ENCODE assay signal across 16 cellular contexts in genomic region chr3:17969244-17969643, GRCh38.
DNase-seq lines count a peak whose midpoint lies in the region; TF ChIP-seq lines count a peak whose summit lies in the region.
"Had no signal": no experiment of that assay in that cellular context is flagged by ENCODE, and none has a peak within 500 bp of the region (broad histone marks: within the 10 kb centered on the region; RNA-seq: fewer than 3 reads in every experiment).

No MANE protein-coding gene starts in this region.

- DNase-seq in OCI-LY7 (ENCODE audit: low spot score) (no peak), mesenchymal stem cell (no peak), NCI-H2107 treated with DMSO at 0.1 percent for 48 hours (lab: John Stamatoyannopoulos, UW; ENCODE audit: unreplicated experiment) (no peak), islet precursor cell (no peak), EL (no peak)
- DNase-seq: Caco-2; CD4-positive, CD25-positive, alpha-beta regulatory T cell; CD8-positive, alpha-beta T cell; DMS153; GF-D8; GM23248; H7; HCEC 1CT had no signal

- no peak overlapping the region for H3K18ac ChIP-seq in mesenchymal stem cell (ENCODE audit: low read depth in 1 of 2, low read length in 2 of 2)

- H3K79me1 ChIP-seq in mesenchymal stem cell (replicated peaks; ENCODE audit: low read length, poor library complexity, severe bottlenecking) = no peaks in the 10 kb centered on the region

- no TSS peak for BruUV-seq in OCI-LY7 (replicated peaks; lab: Mats Ljungman, UMichigan)

- H3K4me2 ChIP-seq in OCI-LY7 (ENCODE audit: low read length) (no peak overlapping the region), mesenchymal stem cell (ENCODE audit: low read length, poor library complexity, severe bottlenecking) (no peak overlapping the region)
- H3K4me2 ChIP-seq: BLaER1 had no signal

- no peaks in the 10 kb centered on the region for H3K9me2 ChIP-seq in OCI-LY7 (ENCODE audit: insufficient read depth, low read length)

- no peaks in the 10 kb centered on the region for H4K20me1 ChIP-seq in OCI-LY7 (ENCODE audit: insufficient read depth, low read length)
- H4K20me1 ChIP-seq: BLaER1 had no signal

- H3K36me3 ChIP-seq in KOPT-K1 (ENCODE audit: insufficient read depth, low read length) = no peaks in the 10 kb centered on the region
- no peaks in the 10 kb centered on the region for H3K36me3 ChIP-seq in OCI-LY7 (ENCODE audit: insufficient read depth, low read length)
- H3K36me3 ChIP-seq in mesenchymal stem cell (ENCODE audit: control insufficient read depth in 1 of 2, insufficient read depth in 2 of 2, low read depth in 1 of 2, low read length in 2 of 2) = no peaks in the 10 kb centered on the region
- H3K36me3 ChIP-seq: BLaER1 had no signal

- WGBS in mesenchymal stem cell = 99% methylated on average over 3 of the region's 3 CpGs

- H3K4me3 ChIP-seq in OCI-LY7 (ENCODE audit: low read depth, low read length, poor library complexity, severe bottlenecking) = no peak overlapping the region
- H3K4me3 ChIP-seq in mesenchymal stem cell (ENCODE audit: insufficient read depth in 1 of 2, low read depth in 1 of 2, low read length in 2 of 2) = no peak overlapping the region
- H3K4me3 ChIP-seq: BLaER1, GM23248 had no signal

- H2BK12ac ChIP-seq in mesenchymal stem cell (ENCODE audit: low read length in 2 of 2) = no peak overlapping the region

- peak overlapping the region; percentile 38 for H2BK5ac ChIP-seq in mesenchymal stem cell (ENCODE audit: low read depth, low read length, poor library complexity, severe bottlenecking)

- no peak overlapping the region for H2AK5ac ChIP-seq in mesenchymal stem cell (ENCODE audit: low read length, severe bottlenecking)

- H3K9me3 ChIP-seq in KOPT-K1 (ENCODE audit: insufficient read depth, low read length, poor library complexity, severe bottlenecking) (no peaks in the 10 kb centered on the region), OCI-LY7 (ENCODE audit: low read length) (no peaks in the 10 kb centered on the region), mesenchymal stem cell (ENCODE audit: control insufficient read depth, low read length) (no peaks in the 10 kb centered on the region)
- H3K9me3 ChIP-seq: Caco-2 had no signal

- H3K4me1 ChIP-seq in OCI-LY7 (ENCODE audit: insufficient read depth, low read length, poor library complexity, severe bottlenecking) (no peaks in the 10 kb centered on the region), mesenchymal stem cell (ENCODE audit: control insufficient read depth, insufficient read depth, low read depth, low read length) (no peaks in the 10 kb centered on the region)

- no peaks in the 10 kb centered on the region for H3K79me2 ChIP-seq in OCI-LY7 (ENCODE audit: insufficient read depth, low read depth, low read length)

- H3K27ac ChIP-seq in KOPT-K1 (ENCODE audit: low read depth, low read length, poor library complexity, severe bottlenecking) (peak overlapping the region; percentile 97), OCI-LY7 (ENCODE audit: low read depth, low read length, poor library complexity, severe bottlenecking) (no peak overlapping the region), mesenchymal stem cell (ENCODE audit: low read length, poor library complexity, severe bottlenecking) (no peak overlapping the region)
- H3K27ac ChIP-seq: BLaER1, C4-2B, GM23248 had no signal

- H3K4ac ChIP-seq in mesenchymal stem cell (ENCODE audit: low read depth in 1 of 2, low read length in 2 of 2) = no peak overlapping the region

- intact Hi-C loops in OCI-LY7 (cut with micrococcal nuclease; ENCODE audit: unreplicated experiment) = no loop called here

- POLR2A ChIA-PET in OCI-LY7 (lab: Charles Lee) = no interaction called here

- no peak overlapping the region for H2BK15ac ChIP-seq in mesenchymal stem cell (ENCODE audit: low read depth, poor library complexity, severe bottlenecking)

- CTCF ChIA-PET in OCI-LY7 (lab: Charles Lee; ENCODE audit: unreplicated experiment) = no interaction called here

- peak overlapping the region; percentile 10; the same call in 1 of the 2 replicates for H2AFZ ChIP-seq in OCI-LY7 (ENCODE audit: low read length)
- no peak overlapping the region for H2AFZ ChIP-seq in mesenchymal stem cell (ENCODE audit: low read depth, low read length)
- H2AFZ ChIP-seq: GM23248 had no signal

- no peak overlapping the region for H4K8ac ChIP-seq in mesenchymal stem cell (ENCODE audit: low read length)

- no peak overlapping the region for H3K23ac ChIP-seq in mesenchymal stem cell (ENCODE audit: low read length in 2 of 2)

- H4K91ac ChIP-seq in mesenchymal stem cell (ENCODE audit: low read length) = no peak overlapping the region

- no peaks in the 10 kb centered on the region for H3K27me3 ChIP-seq in mesenchymal stem cell (ENCODE audit: control insufficient read depth in 1 of 2, insufficient read depth in 1 of 2, low read length in 2 of 2)
- H3K27me3 ChIP-seq: BLaER1 had no signal

- no peak overlapping the region for H2BK120ac ChIP-seq in mesenchymal stem cell (ENCODE audit: low read depth, low read length)

- H3K9ac ChIP-seq in mesenchymal stem cell (ENCODE audit: low read length) = no peak overlapping the region
- H3K9ac ChIP-seq: BLaER1, GM23248 had no signal

- H3K14ac ChIP-seq in mesenchymal stem cell (ENCODE audit: low read length in 2 of 2) = no peak overlapping the region

- TF ChIP-seq CTCF in OCI-LY7 (conservative IDR thresholded peaks at IDR 0.05; ENCODE audit: low read length) = no peak
